In genomic region chr11:110747531-110747930, GRCh38 we compare ENCODE assay signal across 1 cellular context.
TF ChIP-seq lines count a peak whose summit lies in the region.

No MANE protein-coding gene starts in this region.

TF ChIP-seq in HepG2, 621 proteins besides CTCF, POLR2A, EP300 and RAD21 (continued from another document):
- no peak for TF ChIP-seq CSRNP1 (CRISPR knock-in tag; IDR thresholded peaks at IDR 0.05)
- no peak for TF ChIP-seq NFE2 (CRISPR knock-in tag; IDR thresholded peaks at IDR 0.05)
- no peak for TF ChIP-seq AKNA (CRISPR knock-in tag; IDR thresholded peaks at IDR 0.05; ENCODE audit: borderline replicate concordance)
- no peak for TF ChIP-seq CREB1 (IDR thresholded peaks at IDR 0.05)
- no peak for TF ChIP-seq CREB1 (CRISPR knock-in tag; IDR thresholded peaks at IDR 0.05)
- no peak for TF ChIP-seq CCDC6 (CRISPR knock-in tag; IDR thresholded peaks at IDR 0.05)
- TF ChIP-seq ARID3A (IDR thresholded peaks at IDR 0.05; ENCODE audit: low read depth, low read length) = no peak
- no peak for TF ChIP-seq XBP1 (CRISPR knock-in tag; IDR thresholded peaks at IDR 0.05)
- TF ChIP-seq HDAC2 (CRISPR knock-in tag; IDR thresholded peaks at IDR 0.05) = no peak
- no peak for TF ChIP-seq EZH2 (conservative IDR thresholded peaks at IDR 0.05; ENCODE audit: low read depth, low read length)
- no peak for TF ChIP-seq MEF2D (CRISPR knock-in tag; IDR thresholded peaks at IDR 0.05)
- TF ChIP-seq ZNF737 (CRISPR knock-in tag; IDR thresholded peaks at IDR 0.05; ENCODE audit: borderline replicate concordance) = no peak
- no peak for TF ChIP-seq ZNF44 (CRISPR knock-in tag; IDR thresholded peaks at IDR 0.05)
- no peak for TF ChIP-seq PRDM4 (CRISPR knock-in tag; IDR thresholded peaks at IDR 0.05; ENCODE audit: borderline replicate concordance)
- no peak for TF ChIP-seq ZNF674 (CRISPR knock-in tag; IDR thresholded peaks at IDR 0.05; ENCODE audit: low read depth)
- no peak for TF ChIP-seq HDAC1 (CRISPR knock-in tag; IDR thresholded peaks at IDR 0.05)
- TF ChIP-seq POLR2G (IDR thresholded peaks at IDR 0.05; ENCODE audit: low read depth, low read length) = no peak
